In the genomic region with DNA sequence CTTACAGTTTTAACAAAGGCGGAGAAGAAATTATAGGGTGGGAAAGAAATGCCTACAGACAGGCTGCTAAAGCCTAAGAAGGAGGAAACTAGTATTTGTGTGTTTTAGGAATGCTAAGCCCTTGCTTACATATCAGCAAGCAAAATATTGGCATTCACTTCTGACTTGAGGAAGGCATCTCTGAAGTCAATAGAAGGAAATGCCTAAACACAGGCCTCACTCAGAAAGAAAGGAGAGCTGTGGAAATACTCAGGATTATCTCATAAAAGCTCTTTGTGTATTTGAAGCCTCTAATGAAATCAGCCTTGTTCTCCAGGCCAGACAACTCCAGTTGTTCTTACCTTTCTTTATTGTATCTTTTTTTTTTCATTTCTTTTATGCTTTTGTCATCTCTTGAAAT, we compare ENCODE assay signal across 20 cellular contexts.
A peak's percentile ranks its signal among the peaks of the same experiment; 100 is the strongest.
DNase-seq lines count a peak whose midpoint lies in the region; ATAC-seq and TF ChIP-seq lines count a peak whose summit lies in the region.
"Had no signal": no experiment of that assay in that cellular context is flagged by ENCODE, and none has a peak within 500 bp of the region (broad histone marks: within the 10 kb centered on the region; RNA-seq: fewer than 3 reads in every experiment).

No MANE protein-coding gene starts in this region.

- H3K27ac ChIP-seq in SK-N-SH (ENCODE audit: low read depth in 2 of 2, low read length in 1 of 2) (peak overlapping the region in 1 of 2 experiments; percentile 4; a peak in 1 of 4 replicates), HUES48 (ENCODE audit: low read depth, low read length) (peak overlapping the region; percentile 38)
- H3K27ac ChIP-seq: adrenal gland, cardiac muscle cell, left lung, PC-9, WERI-Rb-1 had no signal

- H3K9me3 ChIP-seq in SK-N-SH (no peaks in the 10 kb centered on the region), HUES48 (ENCODE audit: control insufficient read depth, insufficient read depth, low read length) (no peaks in the 10 kb centered on the region)
- H3K9me3 ChIP-seq: adrenal gland, left lung had no signal

- H3K9me2 ChIP-seq in SK-N-SH = no peaks in the 10 kb centered on the region

- ATAC-seq in SK-N-SH treated with all-trans-retinoic acid at 6 μM for 48 hours = no peak
- ATAC-seq in GM21447 (IDR thresholded peaks at IDR 0.05; ENCODE audit: unreplicated experiment) = no peak
- ATAC-seq in GM19395 (IDR thresholded peaks at IDR 0.05; ENCODE audit: unreplicated experiment) = no peak
- ATAC-seq: left lung had no signal

- WGBS in SK-N-SH (ENCODE audit: low lambda C conversion rate) = 87% methylated on average over 1 of the region's 1 CpG

- CTCF ChIA-PET in SK-N-SH (lab: Yijun Ruan, JAX) = interaction anchor here (1.0 kb wide), 1 partner anchor 176 kb away, joined by 3 read pairs; no protein-coding TSS in a partner anchor

- no peak for TF ChIP-seq CTCF in SK-N-SH (IDR thresholded peaks at IDR 0.05)
- no peak for TF ChIP-seq CTCF in osteocyte (IDR thresholded peaks at IDR 0.05)

- H3F3A ChIP-seq in SK-N-SH (replicated peaks; ENCODE audit: insufficient read depth) = no peaks in the 10 kb centered on the region

- peaks cover 3% of the 10 kb centered on the region; the same call in 1 of the 2 replicates for H3K79me2 ChIP-seq in SK-N-SH (ENCODE audit: insufficient read depth)

- H3K27me3 ChIP-seq in SK-N-SH (ENCODE audit: insufficient read depth) = no peaks in the 10 kb centered on the region
- H3K27me3 ChIP-seq in HUES48 (ENCODE audit: control insufficient read depth, insufficient read depth, low read length) = no peaks in the 10 kb centered on the region
- H3K27me3 ChIP-seq: adrenal gland, cardiac muscle cell, dorsolateral prefrontal cortex, left lung had no signal

- H3K36me3 Mint-ChIP-seq in osteocyte (ENCODE audit: unreplicated experiment) = no peaks in the 10 kb centered on the region

- peaks cover 25% of the 10 kb centered on the region for H4K20me1 ChIP-seq in SK-N-SH (ENCODE audit: insufficient read depth)

- POLR2A ChIA-PET in SK-N-SH (lab: Yijun Ruan, JAX) = no interaction called here

- TF ChIP-seq RAD21 in SK-N-SH (IDR thresholded peaks at IDR 0.05; ENCODE audit: low read length) = no peak

- H3K36me3 ChIP-seq in SK-N-SH (replicated peaks in 1 of 2; ENCODE audit: control insufficient read depth in 1 of 2, insufficient read depth in 2 of 2, low read length in 1 of 2) = no peaks in the 10 kb centered on the region
- no peaks in the 10 kb centered on the region for H3K36me3 ChIP-seq in HUES48 (ENCODE audit: control insufficient read depth, insufficient read depth, low read length)
- H3K36me3 ChIP-seq: adrenal gland, cardiac muscle cell, left lung, WERI-Rb-1 had no signal

- 0 out of 2 replicates have a peak overlapping the region, but pooled peaks have one; percentile 27 for H3K4me2 ChIP-seq in SK-N-SH
- H3K4me2 ChIP-seq: PC-9 had no signal

- H3K4me3 Mint-ChIP-seq in osteocyte (ENCODE audit: unreplicated experiment) = no peak overlapping the region

- no peaks in the 10 kb centered on the region for H3K27me3 Mint-ChIP-seq in osteocyte (ENCODE audit: unreplicated experiment)

- H3K27ac Mint-ChIP-seq in osteocyte (ENCODE audit: unreplicated experiment) = peak overlapping the region; percentile 48

- H2AFZ ChIP-seq in SK-N-SH (ENCODE audit: low read depth) = no peak overlapping the region
- H2AFZ ChIP-seq: PC-9 had no signal

- H3K9ac ChIP-seq in SK-N-SH (no peak overlapping the region), HUES48 (ENCODE audit: low read depth, low read length) (no peak overlapping the region)

- no peak for TF ChIP-seq EP300 in SK-N-SH (IDR thresholded peaks at IDR 0.05; ENCODE audit: borderline replicate concordance in 1 of 2, low read depth in 1 of 2, low read length in 1 of 2)

- no peak for DNase-seq in SK-N-SH
- peak; percentile 21 for DNase-seq in epidermal melanocyte (ENCODE audit: insufficient read length, low spot score)
- DNase-seq in osteocyte (ENCODE audit: extremely low spot score, unreplicated experiment) = no peak
- no peak for DNase-seq in NK-92 (lab: John Stamatoyannopoulos, UW; ENCODE audit: unreplicated experiment)
- DNase-seq: activated CD4-positive, alpha-beta T cell treated with anti-CD3 and anti-CD28 coated beads, Interleukin-2, amount 50 U/mL, for 48 hours; activated gamma-delta T cell treated with Interleukin-2 at 50 U/mL for 16 hours; adrenal gland; dorsolateral prefrontal cortex; GOT3; left lung; MM.1S; NCI-H2227 treated with DMSO at 0.1 percent for 48 hours; NCI-H774; PC-9; WERI-Rb-1 had no signal

- peaks cover 55% of the 10 kb centered on the region for H3K4me1 Mint-ChIP-seq in osteocyte (ENCODE audit: unreplicated experiment)

- H3K4me3 ChIP-seq in SK-N-SH (ENCODE audit: low read depth in 2 of 2, low read length in 1 of 2) (no peak overlapping the region), HUES48 (ENCODE audit: low read depth, low read length) (no peak overlapping the region)
- H3K4me3 ChIP-seq: adrenal gland, cardiac muscle cell, dorsolateral prefrontal cortex, left lung, PC-9 had no signal

- H3K4me1 ChIP-seq in SK-N-SH (ENCODE audit: control insufficient read depth in 1 of 2, insufficient read depth in 2 of 2, low read depth in 1 of 2, low read length in 1 of 2) = peaks cover 25 to 28% of the 10 kb centered on the region in 2 experiments; a peak in 3 of 4 replicates
- peaks cover 32% of the 10 kb centered on the region for H3K4me1 ChIP-seq in HUES48 (ENCODE audit: control insufficient read depth, insufficient read depth, low read length)
- H3K4me1 ChIP-seq: left lung had no signal

- no peaks in the 10 kb centered on the region for H3K9me3 Mint-ChIP-seq in osteocyte (ENCODE audit: unreplicated experiment)

TF ChIP-seq in SK-N-SH, 30 proteins besides CTCF, POLR2A, EP300 and RAD21 (continues in another document):
- TF ChIP-seq EZH2phosphoT487 (IDR thresholded peaks at IDR 0.05; ENCODE audit: borderline replicate concordance, low read depth) (no peak), FOSL2 (IDR thresholded peaks at IDR 0.05; ENCODE audit: borderline replicate concordance, low read depth) (no peak), GABPA (IDR thresholded peaks at IDR 0.05; ENCODE audit: low read depth) (no peak), IRF3 (IDR thresholded peaks at IDR 0.05; ENCODE audit: low read depth, low read length) (no peak), MEF2A (IDR thresholded peaks at IDR 0.05; ENCODE audit: borderline replicate concordance, low read depth) (no peak), POLR2AphosphoS5 (IDR thresholded peaks at IDR 0.05; ENCODE audit: low read depth, low read length) (no peak)

TF ChIP-seq in SK-N-SH treated with all-trans-retinoic acid at 6 μM for 48 hours, 23 proteins besides CTCF, POLR2A, EP300 and RAD21:
- no peak for TF ChIP-seq TSHZ2 (CRISPR knock-in tag; IDR thresholded peaks at IDR 0.05)
- TF ChIP-seq PPARA (CRISPR knock-in tag; IDR thresholded peaks at IDR 0.05; ENCODE audit: borderline replicate concordance) = no peak
- TF ChIP-seq ZFP30 (CRISPR knock-in tag; IDR thresholded peaks at IDR 0.05) = no peak
- no peak for TF ChIP-seq SNAI2 (CRISPR knock-in tag; IDR thresholded peaks at IDR 0.05)
- TF ChIP-seq GLIS3 (CRISPR knock-in tag; IDR thresholded peaks at IDR 0.05) = no peak
